Comparison of ENCODE assay signal across 10 cellular contexts in genomic region chr6:27651371-27651732, GRCh38.
DNase-seq lines count a peak whose midpoint lies in the region; ATAC-seq and TF ChIP-seq lines count a peak whose summit lies in the region.
"Had no signal": no experiment of that assay in that cellular context is flagged by ENCODE, and none has a peak within 500 bp of the region (broad histone marks: within the 10 kb centered on the region; RNA-seq: fewer than 3 reads in every experiment).

No MANE protein-coding gene starts in this region.

- ATAC-seq in WTC11 (peak; percentile 53), left colon (peak; percentile 75), HG03280 (IDR thresholded peaks at IDR 0.05; ENCODE audit: unreplicated experiment) (no peak), GM19328 (IDR thresholded peaks at IDR 0.05; ENCODE audit: unreplicated experiment) (no peak), HG03460 (IDR thresholded peaks at IDR 0.05; ENCODE audit: unreplicated experiment) (no peak)

- H3K9me3 Mint-ChIP-seq in WTC11: peaks cover 7% of the 10 kb centered on the region

- POLR2A ChIA-PET in WTC11 (lab: Charles Lee): no interaction called here

- no peaks in the 10 kb centered on the region for H3K4me1 ChIP-seq in HUES48 (ENCODE audit: control insufficient read depth, insufficient read depth, low read length)

- intact Hi-C loops in left colon (cut with DNase I, micrococcal nuclease): no loop called here

- H3K4me1 Mint-ChIP-seq in WTC11: peaks cover 7% of the 10 kb centered on the region; the same call in 1 of the 2 replicates

- H3K27me3 ChIP-seq in HUES48 (ENCODE audit: control insufficient read depth, insufficient read depth, low read length): no peaks in the 10 kb centered on the region

- H3K27ac Mint-ChIP-seq in WTC11: peak overlapping the region; percentile 84

- H3K9me3 ChIP-seq in HUES48 (ENCODE audit: control insufficient read depth, insufficient read depth, low read length): 0 out of 2 replicates have a peak, but pooled peaks cover 2% of the 10 kb centered on the region

- no peak for TF ChIP-seq CTCF in WTC11 (IDR thresholded peaks at IDR 0.05)

- H3K9ac ChIP-seq in HUES48 (ENCODE audit: low read depth, low read length): no peak overlapping the region

- peak overlapping the region; percentile 80 for H3K4me3 ChIP-seq in HUES48 (ENCODE audit: low read depth, low read length)

- H3K27me3 Mint-ChIP-seq in WTC11 (ENCODE audit: low read depth): no peaks in the 10 kb centered on the region; the same call in 1 of the 2 replicates

- H3K27ac ChIP-seq in HUES48 (ENCODE audit: low read depth, low read length): no peak overlapping the region

- H3K4me3 Mint-ChIP-seq in WTC11: peak overlapping the region; percentile 95

- CTCF ChIA-PET in WTC11 (lab: Charles Lee): no interaction called here

- peaks cover 2% of the 10 kb centered on the region; the same call in 1 of the 2 replicates for H3K36me3 Mint-ChIP-seq in WTC11

- H3K36me3 ChIP-seq in HUES48 (ENCODE audit: control insufficient read depth, insufficient read depth, low read length): no peaks in the 10 kb centered on the region

- DNase-seq in DMS 273 treated with DMSO at 0.1 percent for 48 hours (lab: John Stamatoyannopoulos, UW) (peak; percentile 44), WTC11 (ENCODE audit: low spot score) (no peak), left colon (peak in 1 of 2 donors; percentile 23)
- no peak for DNase-seq in activated CD4-positive, alpha-beta T cell treated with anti-CD3 and anti-CD28 coated beads, Interleukin-2, amount 50 U/mL, for 48 hours
- DNase-seq: GF-D8, posterior cingulate gyrus had no signal

TF ChIP-seq in WTC11, 78 proteins besides CTCF, POLR2A, EP300 and RAD21:
- TF ChIP-seq HMGXB4 (CRISPR knock-in tag; IDR thresholded peaks at IDR 0.05): peak; percentile 50; the same call in 1 of the 2 replicates
- TF ChIP-seq ZNF121 (CRISPR knock-in tag; IDR thresholded peaks at IDR 0.05): no peak
- no peak for TF ChIP-seq RORB (CRISPR knock-in tag; IDR thresholded peaks at IDR 0.05)
- no peak for TF ChIP-seq MAX (CRISPR knock-in tag; IDR thresholded peaks at IDR 0.05)

Comparison
In these comparisons a context has a peak if more than half of its experiments do, and no peak if none do; other contexts are left out.
1. ATAC-seq: peak in WTC11 (single experiment) and left colon (single experiment); none in HG03280 (single experiment), GM19328 (single experiment) and HG03460 (single experiment).